13 cellular contexts compared by ENCODE assay signal in genomic region chr10:124385627-124386185, GRCh38. TPM values are rescaled to one million over a fixed set of nuclear protein-coding genes. Genes with fewer than 3 reads are reported as not detected.
DNase-seq lines count a peak whose midpoint lies in the region; ATAC-seq and TF ChIP-seq lines count a peak whose summit lies in the region.
"Had no signal": no experiment of that assay in that cellular context is flagged by ENCODE, and none has a peak within 500 bp of the region (broad histone marks: within the 10 kb centered on the region; RNA-seq: fewer than 3 reads in every experiment).

No MANE protein-coding gene starts in this region.

- no peaks in the 10 kb centered on the region for H3K9me3 Mint-ChIP-seq in activated naive CD4-positive, alpha-beta T cell treated with anti-CD3 and anti-CD28 coated beads, Interleukin-2, amount 10 ng/mL, durations not matched to agents 7 days and 5 days

- peaks cover 0 to 32% of the 10 kb centered on the region in 2 experiments for H3K27me3 ChIP-seq in mesenchymal stem cell (ENCODE audit: control insufficient read depth in 1 of 2, insufficient read depth in 1 of 2, low read length in 2 of 2)
- H3K27me3 ChIP-seq in upper lobe of right lung, result peaks cover 8% of the 10 kb centered on the region

- H3K18ac ChIP-seq in mesenchymal stem cell (ENCODE audit: low read depth in 1 of 2, low read length in 2 of 2), result peak overlapping the region; percentile 8 to 59

- H3K79me1 ChIP-seq in mesenchymal stem cell (replicated peaks; ENCODE audit: low read length, poor library complexity, severe bottlenecking), result no peaks in the 10 kb centered on the region

- no peak overlapping the region for H3K27ac ChIP-seq in mesenchymal stem cell (ENCODE audit: low read length, poor library complexity, severe bottlenecking)
- H3K27ac ChIP-seq in upper lobe of right lung, result no peak overlapping the region
- H3K27ac ChIP-seq in substantia nigra (ENCODE audit: low read depth, low read length, poor library complexity, severe bottlenecking), result no peak overlapping the region

- H2BK120ac ChIP-seq in mesenchymal stem cell (ENCODE audit: low read depth, low read length), result no peak overlapping the region

- H3K4me1 ChIP-seq in mesenchymal stem cell (ENCODE audit: control insufficient read depth, insufficient read depth, low read depth, low read length) (peaks cover 20% of the 10 kb centered on the region), upper lobe of right lung (peaks cover 8% of the 10 kb centered on the region)

- no peak overlapping the region for H3K27ac Mint-ChIP-seq in activated naive CD4-positive, alpha-beta T cell treated with anti-CD3 and anti-CD28 coated beads, Interleukin-2, amount 10 ng/mL, durations not matched to agents 7 days and 5 days
- H3K27ac Mint-ChIP-seq: CD4-positive, CD25-positive, alpha-beta regulatory T cell had no signal

- peak overlapping the region; percentile 54 for H2BK15ac ChIP-seq in mesenchymal stem cell (ENCODE audit: low read depth, poor library complexity, severe bottlenecking)

- no peak overlapping the region for H3K23ac ChIP-seq in mesenchymal stem cell (ENCODE audit: low read length in 2 of 2)

- peak overlapping the region in 1 of 2 experiments; percentile 65 for H3K4ac ChIP-seq in mesenchymal stem cell (ENCODE audit: low read depth in 1 of 2, low read length in 2 of 2)

- CTCF ChIA-PET in activated naive CD4-positive, alpha-beta T cell treated with anti-CD3 and anti-CD28 coated beads, Interleukin-2, amount 10 ng/mL, durations not matched to agents 7 days and 5 days (lab: Charles Lee), result interaction anchor here (1.1 kb wide), 1 partner anchor 18 kb away, joined by 3 read pairs; no protein-coding TSS in a partner anchor

- no peak overlapping the region for H3K9ac ChIP-seq in mesenchymal stem cell (ENCODE audit: low read length)

- H3K4me3 ChIP-seq in mesenchymal stem cell (ENCODE audit: insufficient read depth in 1 of 2, low read depth in 1 of 2, low read length in 2 of 2) (no peak overlapping the region), upper lobe of right lung (no peak overlapping the region)
- H3K4me3 ChIP-seq: BLaER1 treated with 17β-estradiol and CSF1 and Interleukin-3, amounts not matched to agents 10 nM and 100 nM had no signal

- intact Hi-C loops in sciatic nerve (cut with DNase I), result loop anchor here (5.0 to 10.0 kb wide), 2 partner anchors 243 to 261 kb away; no protein-coding TSS in a partner anchor
- intact Hi-C loops in upper lobe of right lung (cut with DNase I), result loop anchor here (5.0 kb wide), 1 partner anchor 393 kb away; no protein-coding TSS in a partner anchor

- H4K8ac ChIP-seq in mesenchymal stem cell (ENCODE audit: low read length), result no peak overlapping the region

- H3K27me3 Mint-ChIP-seq in activated naive CD4-positive, alpha-beta T cell treated with anti-CD3 and anti-CD28 coated beads, Interleukin-2, amount 10 ng/mL, durations not matched to agents 7 days and 5 days, result peaks cover 39% of the 10 kb centered on the region

- H3K9me3 ChIP-seq in mesenchymal stem cell (ENCODE audit: control insufficient read depth, low read length), result no peaks in the 10 kb centered on the region
- H3K9me3 ChIP-seq in upper lobe of right lung, result no peaks in the 10 kb centered on the region
- H3K9me3 ChIP-seq: BLaER1 treated with 17β-estradiol and CSF1 and Interleukin-3, amounts not matched to agents 10 nM and 100 nM had no signal

- WGBS in mesenchymal stem cell, result 92% methylated on average over 12 of the region's 12 CpGs

- DNase-seq in activated effector memory CD4-positive, alpha-beta T cell treated with anti-CD3 and anti-CD28 coated beads, Interleukin-2, amount 50 U/mL, for 16 hours, result peak; percentile 54
- no peak for DNase-seq in activated effector memory CD4-positive, alpha-beta T cell treated with Interleukin-2 at 50 U/mL for 16 hours
- DNase-seq in mesenchymal stem cell, result no peak
- peak; percentile 19 for DNase-seq in sciatic nerve (ENCODE audit: low spot score)
- peak; percentile 30 for DNase-seq in upper lobe of right lung
- DNase-seq in activated naive CD4-positive, alpha-beta T cell treated with anti-CD3 and anti-CD28 coated beads, Interleukin-2, amount 10 ng/mL, durations not matched to agents 7 days and 5 days, result no peak
- no peak for DNase-seq in NCI-H2196 (lab: John Stamatoyannopoulos, UW; ENCODE audit: unreplicated experiment)
- DNase-seq in substantia nigra (lab: John Stamatoyannopoulos, UW), result no peak
- DNase-seq: ACHN; CD4-positive, CD25-positive, alpha-beta regulatory T cell; DMS53; GF-D8 had no signal

- no peak overlapping the region for H2AK5ac ChIP-seq in mesenchymal stem cell (ENCODE audit: low read length, severe bottlenecking)

- H2AFZ ChIP-seq in mesenchymal stem cell (ENCODE audit: low read depth, low read length), result no peak overlapping the region

- no peaks in the 10 kb centered on the region for H3K36me3 ChIP-seq in mesenchymal stem cell (ENCODE audit: control insufficient read depth in 1 of 2, insufficient read depth in 2 of 2, low read depth in 1 of 2, low read length in 2 of 2)
- H3K36me3 ChIP-seq in upper lobe of right lung, result no peaks in the 10 kb centered on the region
- H3K36me3 ChIP-seq: BLaER1 treated with 17β-estradiol and CSF1 and Interleukin-3, amounts not matched to agents 10 nM and 100 nM had no signal

- no peak for ATAC-seq in sciatic nerve
- no peak for ATAC-seq in upper lobe of right lung

- H4K91ac ChIP-seq in mesenchymal stem cell (ENCODE audit: low read length), result peak overlapping the region; percentile 2

- no peak overlapping the region for H2BK12ac ChIP-seq in mesenchymal stem cell (ENCODE audit: low read length in 2 of 2)

- peak overlapping the region in 1 of 2 experiments; percentile 49 for H3K14ac ChIP-seq in mesenchymal stem cell (ENCODE audit: low read length in 2 of 2)

- H3K4me2 ChIP-seq in mesenchymal stem cell (ENCODE audit: low read length, poor library complexity, severe bottlenecking), result no peak overlapping the region

- no peak overlapping the region for H2BK5ac ChIP-seq in mesenchymal stem cell (ENCODE audit: low read depth, low read length, poor library complexity, severe bottlenecking)

- TF ChIP-seq CTCF in upper lobe of right lung (IDR thresholded peaks at IDR 0.05), result no peak

- no peaks in the 10 kb centered on the region for H3K36me3 Mint-ChIP-seq in activated naive CD4-positive, alpha-beta T cell treated with anti-CD3 and anti-CD28 coated beads, Interleukin-2, amount 10 ng/mL, durations not matched to agents 7 days and 5 days
- H3K36me3 Mint-ChIP-seq: CD4-positive, CD25-positive, alpha-beta regulatory T cell had no signal

- H3K4me1 Mint-ChIP-seq in activated naive CD4-positive, alpha-beta T cell treated with anti-CD3 and anti-CD28 coated beads, Interleukin-2, amount 10 ng/mL, durations not matched to agents 7 days and 5 days, result peaks cover 4% of the 10 kb centered on the region

- no peak overlapping the region for H3K4me3 Mint-ChIP-seq in activated naive CD4-positive, alpha-beta T cell treated with anti-CD3 and anti-CD28 coated beads, Interleukin-2, amount 10 ng/mL, durations not matched to agents 7 days and 5 days
- H3K4me3 Mint-ChIP-seq: CD4-positive, CD25-positive, alpha-beta regulatory T cell had no signal

RNA-seq across cellular contexts. Expression of gene OAT, which starts 33.0 kb away (rescaled TPM):
- 96.7 TPM for polyA plus RNA-seq in mesenchymal stem cell (2013, experiment 1 of 2)
- 101 TPM for polyA plus RNA-seq in mesenchymal stem cell (2013, experiment 2 of 2)
- 104 TPM for total RNA-seq in sciatic nerve
- 55.2 TPM for total RNA-seq in upper lobe of right lung

Comparison
In these comparisons a context has a peak if more than half of its experiments do, and no peak if none do; other contexts are left out.
1. DNase-seq: peak in activated effector memory CD4-positive, alpha-beta T cell treated with anti-CD3 and anti-CD28 coated beads, Interleukin-2, amount 50 U/mL, for 16 hours (single experiment), sciatic nerve (single experiment) and upper lobe of right lung (single experiment); none in activated effector memory CD4-positive, alpha-beta T cell treated with Interleukin-2 at 50 U/mL for 16 hours (single experiment), mesenchymal stem cell (single experiment), activated naive CD4-positive, alpha-beta T cell treated with anti-CD3 and anti-CD28 coated beads, Interleukin-2, amount 10 ng/mL, durations not matched to agents 7 days and 5 days (single experiment), NCI-H2196 (single experiment) and substantia nigra (0 of 49).